12 cellular contexts compared by ENCODE assay signal in genomic region chrX:54496936-54497335, GRCh38. TPM values are rescaled to one million over a fixed set of nuclear protein-coding genes. Genes with fewer than 3 reads are reported as not detected.
DNase-seq lines count a peak whose midpoint lies in the region; ATAC-seq and TF ChIP-seq lines count a peak whose summit lies in the region.
"Had no signal": no experiment of that assay in that cellular context is flagged by ENCODE, and none has a peak within 500 bp of the region (broad histone marks: within the 10 kb centered on the region; RNA-seq: fewer than 3 reads in every experiment).

No MANE protein-coding gene starts in this region.

- DNase-seq in CD8-positive, alpha-beta T cell, result no peak
- DNase-seq in HFFc6 (no peak), mammary epithelial cell (no peak), neural crest cell (ENCODE audit: low read depth, low spot score) (no peak), T1000 (lab: John Stamatoyannopoulos, UW) (no peak), dedifferentiated amniotic fluid mesenchymal stem cell (ENCODE audit: extremely low spot score) (no peak), 8988T (no peak), caudate nucleus (lab: John Stamatoyannopoulos, UW) (no peak)
- DNase-seq: KG1, NCI-H526 treated with DMSO at 0.1 percent for 48 hours, Right ventricle myocardium superior had no signal

- intact Hi-C loops in CD8-positive, alpha-beta T cell (cut with DNase I, micrococcal nuclease), result no loop called here
- intact Hi-C loops in mammary epithelial cell (cut with micrococcal nuclease), result no loop called here

- TF ChIP-seq CTCF in CD8-positive, alpha-beta T cell (IDR thresholded peaks at IDR 0.05), result no peak
- TF ChIP-seq CTCF in HFFc6 (IDR thresholded peaks at IDR 0.05), result no peak
- TF ChIP-seq CTCF in mammary epithelial cell (conservative IDR thresholded peaks at IDR 0.05 in 1 of 2, IDR thresholded peaks at IDR 0.05 in 1 of 2; ENCODE audit: extremely low read depth in 1 of 2, insufficient read depth in 1 of 2, low read depth in 1 of 2, low read length in 2 of 2), result no peak
- TF ChIP-seq CTCF in neural crest cell (conservative IDR thresholded peaks at IDR 0.05), result no peak

- dilution Hi-C loops in mammary epithelial cell (cut with HindIII; ENCODE audit: low sequenced_read_pairs), result no loop called here

- no peak overlapping the region for H3K9ac ChIP-seq in mammary epithelial cell (ENCODE audit: insufficient read depth, low read length)

- no peaks in the 10 kb centered on the region for H3K27me3 ChIP-seq in CD8-positive, alpha-beta T cell (ENCODE audit: insufficient read depth, low read length)
- no peaks in the 10 kb centered on the region for H3K27me3 ChIP-seq in mammary epithelial cell (ENCODE audit: insufficient read depth, low read length)
- H3K27me3 ChIP-seq: suprapubic skin had no signal

- H3K4me1 Mint-ChIP-seq in CD8-positive, alpha-beta T cell (ENCODE audit: low read depth), result peaks cover 7% of the 10 kb centered on the region
- H3K4me1 Mint-ChIP-seq in HFFc6 (ENCODE audit: low read depth) (peaks cover 51% of the 10 kb centered on the region), neural crest cell (peaks cover 42% of the 10 kb centered on the region)

- WGBS in mammary epithelial cell (ENCODE audit: low coverage, missing lambda C conversion rate), result 86% methylated on average over 6 of the region's 6 CpGs

- no peak overlapping the region for H3K4me2 ChIP-seq in mammary epithelial cell (ENCODE audit: insufficient read depth, low read depth, low read length)

- H3K79me2 ChIP-seq in mammary epithelial cell (ENCODE audit: insufficient read depth, low read length), result peaks cover 19% of the 10 kb centered on the region

- H3K27me3 Mint-ChIP-seq in CD8-positive, alpha-beta T cell (ENCODE audit: low read depth), result peaks cover 23% of the 10 kb centered on the region
- H3K27me3 Mint-ChIP-seq in HFFc6 (ENCODE audit: insufficient read depth) (no peaks in the 10 kb centered on the region), neural crest cell (ENCODE audit: low read depth) (no peaks in the 10 kb centered on the region)

- no peak overlapping the region for H3K27ac Mint-ChIP-seq in CD8-positive, alpha-beta T cell
- H3K27ac Mint-ChIP-seq in HFFc6, result peak overlapping the region; percentile 74
- no peak overlapping the region for H3K27ac Mint-ChIP-seq in neural crest cell (ENCODE audit: unreplicated experiment)

- no peaks in the 10 kb centered on the region for H3K9me3 ChIP-seq in CD8-positive, alpha-beta T cell (ENCODE audit: low read length)
- no peaks in the 10 kb centered on the region for H3K9me3 ChIP-seq in mammary epithelial cell (replicated peaks; ENCODE audit: insufficient read depth, low read length)
- H3K9me3 ChIP-seq: suprapubic skin had no signal

- no peaks in the 10 kb centered on the region for H3K36me3 ChIP-seq in CD8-positive, alpha-beta T cell (ENCODE audit: insufficient read depth, low read length)
- H3K36me3 ChIP-seq in mammary epithelial cell (ENCODE audit: insufficient read depth, low read length), result no peaks in the 10 kb centered on the region
- H3K36me3 ChIP-seq: suprapubic skin had no signal

- peak overlapping the region; percentile 78 for H2AFZ ChIP-seq in mammary epithelial cell (ENCODE audit: low read depth, low read length)

- no peak for ATAC-seq in CD8-positive, alpha-beta T cell

- no peaks in the 10 kb centered on the region for H3K36me3 Mint-ChIP-seq in CD8-positive, alpha-beta T cell
- H3K36me3 Mint-ChIP-seq in HFFc6 (ENCODE audit: low read depth), result no peaks in the 10 kb centered on the region
- H3K36me3 Mint-ChIP-seq in neural crest cell (ENCODE audit: low read depth), result peaks cover 4% of the 10 kb centered on the region

- H3K9me3 Mint-ChIP-seq in CD8-positive, alpha-beta T cell, result no peaks in the 10 kb centered on the region
- H3K9me3 Mint-ChIP-seq in HFFc6 (no peaks in the 10 kb centered on the region), neural crest cell (peaks cover 6% of the 10 kb centered on the region)

- no TSS peak for BruUV-seq in mammary epithelial cell (replicated peaks; lab: Mats Ljungman, UMichigan)

- H3K4me3 Mint-ChIP-seq in CD8-positive, alpha-beta T cell, result peak overlapping the region; percentile 80
- H3K4me3 Mint-ChIP-seq in HFFc6, result peak overlapping the region; percentile 78
- H3K4me3 Mint-ChIP-seq in neural crest cell, result peak overlapping the region; percentile 89

- CTCF ChIA-PET in CD8-positive, alpha-beta T cell (lab: Charles Lee), result no interaction called here
- CTCF ChIA-PET in mammary epithelial cell (lab: Charles Lee; ENCODE audit: low non-redundant PET), result no interaction called here

- POLR2A ChIA-PET in CD8-positive, alpha-beta T cell (lab: Charles Lee), result no interaction called here

- no peak overlapping the region for H3K27ac ChIP-seq in CD8-positive, alpha-beta T cell (ENCODE audit: low read depth, low read length)
- H3K27ac ChIP-seq in mammary epithelial cell (ENCODE audit: insufficient read depth, low read depth, low read length), result no peak overlapping the region
- no peak overlapping the region for H3K27ac ChIP-seq in caudate nucleus (ENCODE audit: low read depth, low read length)

- no peaks in the 10 kb centered on the region for H4K20me1 ChIP-seq in mammary epithelial cell (ENCODE audit: insufficient read depth, low read length)

- no peak overlapping the region for H3K4me3 ChIP-seq in CD8-positive, alpha-beta T cell (ENCODE audit: low read depth, low read length)
- H3K4me3 ChIP-seq in mammary epithelial cell (replicated peaks in 1 of 3; ENCODE audit: insufficient read depth in 1 of 3, low read depth in 2 of 3, low read length in 3 of 3), result no peak overlapping the region

- no peaks in the 10 kb centered on the region for H3K4me1 ChIP-seq in CD8-positive, alpha-beta T cell (ENCODE audit: insufficient read depth, low read length)
- H3K4me1 ChIP-seq in mammary epithelial cell (ENCODE audit: insufficient read depth, low read length), result peaks cover 4% of the 10 kb centered on the region

- in situ Hi-C loops in mammary epithelial cell (cut with MboI; ENCODE audit: low sequenced_read_pairs in 2 of 2), result no loop called here

RNA-seq across cellular contexts. Expression of gene FGD1, which starts 0.9 kb away (rescaled TPM):
- not detected for total RNA-seq in CD8-positive, alpha-beta T cell
- 10 to 100 TPM; 16.2 to 19.8 (median 17.9) TPM for total RNA-seq in HFFc6 (2021; fragmentation: NEBNext Ultra II Directional; extraction: Animal tissue kit (Norgen Biotek cat#: 25700))
- total RNA-seq in mammary epithelial cell (10 to 100 TPM in 1 of 2 donors, 1 to 10 TPM in 1; 5.5 to 16.0 TPM), neural crest cell (34.0 and 36.6 TPM in 2 replicates)
- 8.9 TPM for polyA plus RNA-seq in mammary epithelial cell
- polyA minus RNA-seq in mammary epithelial cell, result 18.8 TPM

RNA-seq across cellular contexts. Expression of gene GNL3L, which starts 33.1 kb away (rescaled TPM):
- total RNA-seq in CD8-positive, alpha-beta T cell, result 10 to 100 TPM; 20.9 to 24.0 TPM
- 10 to 100 TPM; 42.4 to 49.2 (median 44.4) TPM for total RNA-seq in HFFc6 (2021; fragmentation: NEBNext Ultra II Directional; extraction: Animal tissue kit (Norgen Biotek cat#: 25700))
- 10 to 100 TPM; 39.4 to 42.3 TPM for total RNA-seq in mammary epithelial cell
- polyA plus RNA-seq in mammary epithelial cell, result 26.2 TPM
- polyA minus RNA-seq in mammary epithelial cell, result 51.5 TPM
- 52.9 and 53.3 TPM in 2 replicates for total RNA-seq in neural crest cell

RNA-seq across cellular contexts. Expression of gene TSR2, which starts 56.7 kb away (rescaled TPM):
- 10 to 100 TPM; 38.7 to 41.4 TPM for total RNA-seq in CD8-positive, alpha-beta T cell
- 10 to 100 TPM; 31.0 to 35.0 (median 33.3) TPM for total RNA-seq in HFFc6 (2021; fragmentation: NEBNext Ultra II Directional; extraction: Animal tissue kit (Norgen Biotek cat#: 25700))
- total RNA-seq in mammary epithelial cell (10 to 100 TPM in 1 of 2 donors, 1 to 10 TPM in 1; 8.0 to 33.8 TPM), neural crest cell (39.3 and 40.2 TPM in 2 replicates)
- polyA plus RNA-seq in mammary epithelial cell, result 21.9 TPM
- polyA minus RNA-seq in mammary epithelial cell, result 6.6 TPM

Comparison
In these comparisons a context has a peak if more than half of its experiments do, and no peak if none do; other contexts are left out.
1. RNA of gene FGD1, which starts 0.9 kb away (total RNA-seq): 34.0 to 36.6 TPM in neural crest cell, 16.2 to 19.8 TPM in HFFc6 and 5.5 to 16.0 TPM in mammary epithelial cell; not detected in CD8-positive, alpha-beta T cell; every median in the first group is over 4 times any median in the second.
2. Peak in every context shown above with its lines, with median percentiles within 50 percentile points of each other: H3K4me3 Mint-ChIP-seq.